Comparison of ENCODE assay signal across 1 cellular context in genomic region chr22:17725465-17725800, GRCh38.
TF ChIP-seq lines count a peak whose summit lies in the region.

No MANE protein-coding gene starts in this region.

TF ChIP-seq in GM23338, 12 proteins besides CTCF, POLR2A, EP300 and RAD21 (continued from another document):
- TF ChIP-seq, protein P1, sequence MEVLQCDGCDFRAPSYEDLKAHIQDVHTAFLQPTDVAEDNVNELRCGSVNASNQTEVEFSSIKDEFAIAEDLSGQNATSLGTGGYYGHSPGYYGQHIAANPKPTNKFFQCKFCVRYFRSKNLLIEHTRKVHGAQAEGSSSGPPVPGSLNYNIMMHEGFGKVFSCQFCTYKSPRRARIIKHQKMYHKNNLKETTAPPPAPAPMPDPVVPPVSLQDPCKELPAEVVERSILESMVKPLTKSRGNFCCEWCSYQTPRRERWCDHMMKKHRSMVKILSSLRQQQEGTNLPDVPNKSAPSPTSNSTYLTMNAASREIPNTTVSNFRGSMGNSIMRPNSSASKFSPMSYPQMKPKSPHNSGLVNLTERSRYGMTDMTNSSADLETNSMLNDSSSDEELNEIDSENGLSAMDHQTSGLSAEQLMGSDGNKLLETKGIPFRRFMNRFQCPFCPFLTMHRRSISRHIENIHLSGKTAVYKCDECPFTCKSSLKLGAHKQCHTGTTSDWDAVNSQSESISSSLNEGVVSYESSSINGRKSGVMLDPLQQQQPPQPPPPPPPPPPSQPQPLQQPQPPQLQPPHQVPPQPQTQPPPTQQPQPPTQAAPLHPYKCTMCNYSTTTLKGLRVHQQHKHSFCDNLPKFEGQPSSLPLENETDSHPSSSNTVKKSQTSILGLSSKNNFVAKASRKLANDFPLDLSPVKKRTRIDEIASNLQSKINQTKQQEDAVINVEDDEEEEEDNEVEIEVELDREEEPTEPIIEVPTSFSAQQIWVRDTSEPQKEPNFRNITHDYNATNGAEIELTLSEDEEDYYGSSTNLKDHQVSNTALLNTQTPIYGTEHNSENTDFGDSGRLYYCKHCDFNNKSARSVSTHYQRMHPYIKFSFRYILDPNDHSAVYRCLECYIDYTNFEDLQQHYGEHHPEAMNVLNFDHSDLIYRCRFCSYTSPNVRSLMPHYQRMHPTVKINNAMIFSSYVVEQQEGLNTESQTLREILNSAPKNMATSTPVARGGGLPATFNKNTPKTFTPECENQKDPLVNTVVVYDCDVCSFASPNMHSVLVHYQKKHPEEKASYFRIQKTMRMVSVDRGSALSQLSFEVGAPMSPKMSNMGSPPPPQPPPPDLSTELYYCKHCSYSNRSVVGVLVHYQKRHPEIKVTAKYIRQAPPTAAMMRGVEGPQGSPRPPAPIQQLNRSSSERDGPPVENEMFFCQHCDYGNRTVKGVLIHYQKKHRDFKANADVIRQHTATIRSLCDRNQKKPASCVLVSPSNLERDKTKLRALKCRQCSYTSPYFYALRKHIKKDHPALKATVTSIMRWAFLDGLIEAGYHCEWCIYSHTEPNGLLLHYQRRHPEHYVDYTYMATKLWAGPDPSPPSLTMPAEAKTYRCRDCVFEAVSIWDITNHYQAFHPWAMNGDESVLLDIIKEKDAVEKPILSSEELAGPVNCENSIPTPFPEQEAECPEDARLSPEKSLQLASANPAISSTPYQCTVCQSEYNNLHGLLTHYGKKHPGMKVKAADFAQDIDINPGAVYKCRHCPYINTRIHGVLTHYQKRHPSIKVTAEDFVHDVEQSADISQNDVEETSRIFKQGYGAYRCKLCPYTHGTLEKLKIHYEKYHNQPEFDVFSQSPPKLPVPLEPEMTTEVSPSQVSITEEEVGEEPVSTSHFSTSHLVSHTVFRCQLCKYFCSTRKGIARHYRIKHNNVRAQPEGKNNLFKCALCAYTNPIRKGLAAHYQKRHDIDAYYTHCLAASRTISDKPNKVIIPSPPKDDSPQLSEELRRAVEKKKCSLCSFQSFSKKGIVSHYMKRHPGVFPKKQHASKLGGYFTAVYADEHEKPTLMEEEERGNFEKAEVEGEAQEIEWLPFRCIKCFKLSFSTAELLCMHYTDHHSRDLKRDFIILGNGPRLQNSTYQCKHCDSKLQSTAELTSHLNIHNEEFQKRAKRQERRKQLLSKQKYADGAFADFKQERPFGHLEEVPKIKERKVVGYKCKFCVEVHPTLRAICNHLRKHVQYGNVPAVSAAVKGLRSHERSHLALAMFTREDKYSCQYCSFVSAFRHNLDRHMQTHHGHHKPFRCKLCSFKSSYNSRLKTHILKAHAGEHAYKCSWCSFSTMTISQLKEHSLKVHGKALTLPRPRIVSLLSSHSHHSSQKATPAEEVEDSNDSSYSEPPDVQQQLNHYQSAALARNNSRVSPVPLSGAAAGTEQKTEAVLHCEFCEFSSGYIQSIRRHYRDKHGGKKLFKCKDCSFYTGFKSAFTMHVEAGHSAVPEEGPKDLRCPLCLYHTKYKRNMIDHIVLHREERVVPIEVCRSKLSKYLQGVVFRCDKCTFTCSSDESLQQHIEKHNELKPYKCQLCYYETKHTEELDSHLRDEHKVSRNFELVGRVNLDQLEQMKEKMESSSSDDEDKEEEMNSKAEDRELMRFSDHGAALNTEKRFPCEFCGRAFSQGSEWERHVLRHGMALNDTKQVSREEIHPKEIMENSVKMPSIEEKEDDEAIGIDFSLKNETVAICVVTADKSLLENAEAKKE (CRISPR knock-in tag; IDR thresholded peaks at IDR 0.05) = no peak
- TF ChIP-seq ZNF114 (CRISPR knock-in tag; IDR thresholded peaks at IDR 0.05) (no peak), EZH2 (IDR thresholded peaks at IDR 0.05; ENCODE audit: low read depth, unreplicated experiment) (no peak), EZH2phosphoT487 (IDR thresholded peaks at IDR 0.05; ENCODE audit: unreplicated experiment) (no peak), ZNF331 (CRISPR knock-in tag; IDR thresholded peaks at IDR 0.05; ENCODE audit: low read depth) (no peak), STAT1 (IDR thresholded peaks at IDR 0.05; ENCODE audit: unreplicated experiment) (no peak), CREB1 (CRISPR knock-in tag; IDR thresholded peaks at IDR 0.05; ENCODE audit: low read depth) (no peak), NANOG (IDR thresholded peaks at IDR 0.05; ENCODE audit: borderline replicate concordance) (no peak), ETS1 (IDR thresholded peaks at IDR 0.05) (no peak)
TF ChIP-seq in GM23338: peak in this region for 0.
